19 cellular contexts compared by ENCODE assay signal in genomic region chr7:55484834-55485233, GRCh38.
DNase-seq lines count a peak whose midpoint lies in the region; ATAC-seq and TF ChIP-seq lines count a peak whose summit lies in the region.
"Had no signal": no experiment of that assay in that cellular context is flagged by ENCODE, and none has a peak within 500 bp of the region (broad histone marks: within the 10 kb centered on the region; RNA-seq: fewer than 3 reads in every experiment).

No MANE protein-coding gene starts in this region.

- BruUV-seq in A673 (replicated peaks; lab: Mats Ljungman, UMichigan): no TSS peak

- intact Hi-C loops in A673 (cut with micrococcal nuclease; ENCODE audit: unreplicated experiment): no loop called here

- H3K27me3 Mint-ChIP-seq in CD4-positive, CD25-positive, alpha-beta regulatory T cell: no peaks in the 10 kb centered on the region
- H3K27me3 Mint-ChIP-seq: type B pancreatic cell had no signal

- H3K4me3 ChIP-seq in CD4-positive, CD25-positive, alpha-beta regulatory T cell (ENCODE audit: low read depth, low read length): no peak overlapping the region
- H3K4me3 ChIP-seq in SJCRH30 (no peak overlapping the region), A673 (ENCODE audit: low read depth, low read length, poor library complexity, severe bottlenecking) (no peak overlapping the region)
- H3K4me3 ChIP-seq in effector memory CD4-positive, alpha-beta T cell (ENCODE audit: insufficient read depth, low read depth, low read length, poor library complexity, severe bottlenecking): no peak overlapping the region
- H3K4me3 ChIP-seq: A549, adrenal gland, K562 had no signal

- H3K9me3 Mint-ChIP-seq in CD4-positive, CD25-positive, alpha-beta regulatory T cell: no peaks in the 10 kb centered on the region
- H3K9me3 Mint-ChIP-seq: type B pancreatic cell had no signal

- peak overlapping the region in 2 of 4 donors; percentile 34 to 38 for H3K4me3 Mint-ChIP-seq in CD4-positive, CD25-positive, alpha-beta regulatory T cell
- H3K4me3 Mint-ChIP-seq: type B pancreatic cell had no signal

- peaks cover 58% of the 10 kb centered on the region for H3K36me3 ChIP-seq in CD4-positive, CD25-positive, alpha-beta regulatory T cell (ENCODE audit: control insufficient read depth, insufficient read depth, low read length)
- 0 out of 2 replicates have a peak, but pooled peaks cover 8% of the 10 kb centered on the region for H3K36me3 ChIP-seq in SJCRH30
- H3K36me3 ChIP-seq in A673 (ENCODE audit: insufficient read depth, low read length, poor library complexity, severe bottlenecking): no peaks in the 10 kb centered on the region
- peaks cover 21% of the 10 kb centered on the region for H3K36me3 ChIP-seq in effector memory CD4-positive, alpha-beta T cell (ENCODE audit: control insufficient read depth, insufficient read depth, low read length)

- peak; percentile 7 for DNase-seq in activated CD4-positive, CD25-positive, alpha-beta regulatory T cell treated with anti-CD3 and anti-CD28 coated beads, Interleukin-2, amount 50 U/mL, for 72 hours
- DNase-seq in activated CD4-positive, CD25-positive, alpha-beta regulatory T cell (lab: John Stamatoyannopoulos, UW): no peak
- DNase-seq in CD4-positive, CD25-positive, alpha-beta regulatory T cell: no peak
- DNase-seq in SJCRH30: peak; percentile 43 to 60
- DNase-seq in left lobe of liver (ENCODE audit: low spot score): peak; percentile 11
- DNase-seq in A673 (ENCODE audit: low spot score): no peak
- no peak for DNase-seq in effector memory CD4-positive, alpha-beta T cell
- DNase-seq: adrenal gland; cortex of kidney; mesenchymal stem cell; MM.1S; NCI-H1694; NCI-H2171; NCI-H526 treated with DMSO at 0.1 percent for 48 hours; stimulated activated CD4-positive, alpha-beta T cell treated with anti-CD3 and anti-CD28 coated beads, Interleukin-4, amount 100 ng/mL, for 4 hours had no signal

- TF ChIP-seq CTCF in A673 (conservative IDR thresholded peaks at IDR 0.05; ENCODE audit: low read depth, low read length): no peak

- peaks cover 26% of the 10 kb centered on the region for H3K4me1 ChIP-seq in CD4-positive, CD25-positive, alpha-beta regulatory T cell (ENCODE audit: control insufficient read depth, insufficient read depth, low read length, poor library complexity, severe bottlenecking)
- peaks cover 50% of the 10 kb centered on the region for H3K4me1 ChIP-seq in SJCRH30
- H3K4me1 ChIP-seq in A673 (ENCODE audit: insufficient read depth, low read length, poor library complexity, severe bottlenecking): no peaks in the 10 kb centered on the region
- no peaks in the 10 kb centered on the region for H3K4me1 ChIP-seq in effector memory CD4-positive, alpha-beta T cell (ENCODE audit: control insufficient read depth, insufficient read depth, low read length, poor library complexity, severe bottlenecking)
- H3K4me1 ChIP-seq: A549, adrenal gland had no signal

- POLR2A ChIA-PET in A673 (lab: Charles Lee; ENCODE audit: low non-redundant PET): no interaction called here

- peaks cover 59% of the 10 kb centered on the region for H3K36me3 Mint-ChIP-seq in CD4-positive, CD25-positive, alpha-beta regulatory T cell

- H3K27ac Mint-ChIP-seq in CD4-positive, CD25-positive, alpha-beta regulatory T cell: peak overlapping the region; percentile 82 to 93 (median 92)
- H3K27ac Mint-ChIP-seq: type B pancreatic cell had no signal

- H3K4me1 Mint-ChIP-seq in CD4-positive, CD25-positive, alpha-beta regulatory T cell: peaks cover 33 to 94% (median 51%) of the 10 kb centered on the region in 4 donors

- H3K9me3 ChIP-seq in CD4-positive, CD25-positive, alpha-beta regulatory T cell (ENCODE audit: control insufficient read depth in 2 of 2, low read length in 2 of 2): no peaks in the 10 kb centered on the region
- H3K9me3 ChIP-seq in SJCRH30 (replicated peaks) (no peaks in the 10 kb centered on the region), A673 (ENCODE audit: low read depth, low read length, poor library complexity, severe bottlenecking) (no peaks in the 10 kb centered on the region)
- no peaks in the 10 kb centered on the region for H3K9me3 ChIP-seq in effector memory CD4-positive, alpha-beta T cell (ENCODE audit: control insufficient read depth, low read length)
- H3K9me3 ChIP-seq: A549, adrenal gland had no signal

- ATAC-seq in CD4-positive, CD25-positive, alpha-beta regulatory T cell (ENCODE audit: low read depth in 2 of 2): no peak
- ATAC-seq in left lobe of liver (no peak), HG02885 (IDR thresholded peaks at IDR 0.05; ENCODE audit: poor library complexity, unreplicated experiment) (no peak)
- ATAC-seq: A549 had no signal

- no peaks in the 10 kb centered on the region for H3K27me3 ChIP-seq in CD4-positive, CD25-positive, alpha-beta regulatory T cell (ENCODE audit: control insufficient read depth, insufficient read depth, low read length)
- H3K27me3 ChIP-seq in SJCRH30 (no peaks in the 10 kb centered on the region), A673 (replicated peaks; ENCODE audit: insufficient read depth, low read depth, low read length, poor library complexity) (no peaks in the 10 kb centered on the region)
- no peaks in the 10 kb centered on the region for H3K27me3 ChIP-seq in effector memory CD4-positive, alpha-beta T cell (replicated peaks; ENCODE audit: control insufficient read depth, insufficient read depth, low read length, poor library complexity, severe bottlenecking)
- H3K27me3 ChIP-seq: adrenal gland had no signal

- CTCF ChIA-PET in A673 (lab: Charles Lee): no interaction called here

- peak overlapping the region; percentile 10 for H3K27ac ChIP-seq in CD4-positive, CD25-positive, alpha-beta regulatory T cell (ENCODE audit: insufficient read depth, low read length, poor library complexity, severe bottlenecking)
- H3K27ac ChIP-seq in SJCRH30 (peak overlapping the region; percentile 64), A673 (ENCODE audit: low read depth, low read length, poor library complexity, severe bottlenecking) (no peak overlapping the region)
- H3K27ac ChIP-seq in effector memory CD4-positive, alpha-beta T cell (ENCODE audit: insufficient read depth, low read length, poor library complexity, severe bottlenecking): no peak overlapping the region
- H3K27ac ChIP-seq: A549, adrenal gland had no signal

Comparison
In these comparisons a context has a peak if more than half of its experiments do, and no peak if none do; other contexts are left out.
1. DNase-seq: peak in activated CD4-positive, CD25-positive, alpha-beta regulatory T cell treated with anti-CD3 and anti-CD28 coated beads, Interleukin-2, amount 50 U/mL, for 72 hours (single experiment), SJCRH30 (2 of 2) and left lobe of liver (single experiment); none in activated CD4-positive, CD25-positive, alpha-beta regulatory T cell (0 of 4), CD4-positive, CD25-positive, alpha-beta regulatory T cell (0 of 3), A673 (single experiment) and effector memory CD4-positive, alpha-beta T cell (0 of 3).
2. H3K27ac ChIP-seq: peak in CD4-positive, CD25-positive, alpha-beta regulatory T cell (single experiment) and SJCRH30 (single experiment); none in A673 (single experiment) and effector memory CD4-positive, alpha-beta T cell (single experiment).